Comparison of ENCODE assay signal across 8 cellular contexts in genomic region chr1:192559115-192560006, GRCh38. TPM values are rescaled to one million over a fixed set of nuclear protein-coding genes. Genes with fewer than 3 reads are reported as not detected.
DNase-seq lines count a peak whose midpoint lies in the region; ATAC-seq and TF ChIP-seq lines count a peak whose summit lies in the region.

No MANE protein-coding gene starts in this region.

- peaks cover 11% of the 10 kb centered on the region for H3K4me1 Mint-ChIP-seq in progenitor cell of endocrine pancreas (ENCODE audit: low read depth)
- no peaks in the 10 kb centered on the region for H3K4me1 Mint-ChIP-seq in WTC11

- H3K9me3 Mint-ChIP-seq in progenitor cell of endocrine pancreas (ENCODE audit: low read depth) (no peaks in the 10 kb centered on the region), WTC11 (no peaks in the 10 kb centered on the region)

- H3K36me3 ChIP-seq in body of pancreas (replicated peaks in 1 of 2; ENCODE audit: insufficient read depth in 1 of 2, low read depth in 2 of 2) = no peaks in the 10 kb centered on the region

- H3K27ac Mint-ChIP-seq in progenitor cell of endocrine pancreas (peak overlapping the region; percentile 10), WTC11 (no peak overlapping the region)

- no peak for TF ChIP-seq POLR2A in body of pancreas (IDR thresholded peaks at IDR 0.05)

- 57 to 66% methylated on average over 6 of the region's 6 CpGs for WGBS in body of pancreas, 2 donors

- H3K4me3 Mint-ChIP-seq in progenitor cell of endocrine pancreas (ENCODE audit: low read depth) (no peak overlapping the region), WTC11 (no peak overlapping the region)

- H3K27me3 ChIP-seq in body of pancreas = no peaks in the 10 kb centered on the region

- DNase-seq in AG08395 (ENCODE audit: low spot score) = peak; percentile 71
- no peak for DNase-seq in body of pancreas
- DNase-seq in progenitor cell of endocrine pancreas (ENCODE audit: low spot score, unreplicated experiment) = no peak
- DNase-seq in SKM-1 treated with dmso at 0.1 percent for 144 hours (lab: John Stamatoyannopoulos, UW; ENCODE audit: unreplicated experiment) = no peak
- no peak for DNase-seq in WTC11 (ENCODE audit: low spot score)
- no peak for DNase-seq in activated effector memory CD4-positive, alpha-beta T cell treated with anti-CD3 and anti-CD28 coated beads, Interleukin-2, amount 50 U/mL, for 16 hours

- H3K27me3 Mint-ChIP-seq in progenitor cell of endocrine pancreas (no peaks in the 10 kb centered on the region), WTC11 (ENCODE audit: low read depth) (no peaks in the 10 kb centered on the region)

- no peak overlapping the region for H3K4me3 ChIP-seq in body of pancreas

- peak overlapping the region in 1 of 4 donors; percentile 33 for H3K27ac ChIP-seq in body of pancreas

- intact Hi-C loops in body of pancreas (cut with DNase I) = no loop called here

- peak; percentile 82 for ATAC-seq in GM19351 (IDR thresholded peaks at IDR 0.05; ENCODE audit: unreplicated experiment)
- peak; percentile 62 for ATAC-seq in HG03520 (IDR thresholded peaks at IDR 0.05; ENCODE audit: unreplicated experiment)
- ATAC-seq in body of pancreas = peak; percentile 48
- no peak for ATAC-seq in WTC11

- H3K36me3 Mint-ChIP-seq in progenitor cell of endocrine pancreas (ENCODE audit: insufficient read depth) (no peaks in the 10 kb centered on the region), WTC11 (no peaks in the 10 kb centered on the region)

- no peaks in the 10 kb centered on the region for H3K9me3 ChIP-seq in body of pancreas

- TF ChIP-seq CTCF in body of pancreas (IDR thresholded peaks at IDR 0.05) = no peak
- no peak for TF ChIP-seq CTCF in progenitor cell of endocrine pancreas (IDR thresholded peaks at IDR 0.05; ENCODE audit: unreplicated experiment)
- no peak for TF ChIP-seq CTCF in WTC11 (IDR thresholded peaks at IDR 0.05)

- POLR2A ChIA-PET in WTC11 (lab: Charles Lee) = no interaction called here

- H3K4me1 ChIP-seq in body of pancreas = no peaks in the 10 kb centered on the region

- CTCF ChIA-PET in WTC11 (lab: Charles Lee) = no interaction called here

TF ChIP-seq in WTC11, 78 proteins besides CTCF, POLR2A, EP300 and RAD21 (continues in another document):
- TF ChIP-seq ELF4 (CRISPR knock-in tag; IDR thresholded peaks at IDR 0.05; ENCODE audit: low read depth) (no peak), ZNF219 (CRISPR knock-in tag; IDR thresholded peaks at IDR 0.05; ENCODE audit: borderline replicate concordance) (no peak), FOXP1 (CRISPR knock-in tag; IDR thresholded peaks at IDR 0.05; ENCODE audit: borderline replicate concordance) (no peak), HMGA2 (CRISPR knock-in tag; IDR thresholded peaks at IDR 0.05) (no peak), ATF3 (CRISPR knock-in tag; conservative IDR thresholded peaks at IDR 0.05) (no peak), JUN (CRISPR knock-in tag; IDR thresholded peaks at IDR 0.05) (no peak), ARID4B (CRISPR knock-in tag; IDR thresholded peaks at IDR 0.05; ENCODE audit: borderline replicate concordance) (no peak), ZBTB21 (CRISPR knock-in tag; IDR thresholded peaks at IDR 0.05; ENCODE audit: borderline replicate concordance) (no peak), IRF2 (CRISPR knock-in tag; IDR thresholded peaks at IDR 0.05; ENCODE audit: borderline replicate concordance, low read depth) (no peak), ZSCAN18 (CRISPR knock-in tag; IDR thresholded peaks at IDR 0.05) (no peak)
- TF ChIP-seq, protein P1, sequence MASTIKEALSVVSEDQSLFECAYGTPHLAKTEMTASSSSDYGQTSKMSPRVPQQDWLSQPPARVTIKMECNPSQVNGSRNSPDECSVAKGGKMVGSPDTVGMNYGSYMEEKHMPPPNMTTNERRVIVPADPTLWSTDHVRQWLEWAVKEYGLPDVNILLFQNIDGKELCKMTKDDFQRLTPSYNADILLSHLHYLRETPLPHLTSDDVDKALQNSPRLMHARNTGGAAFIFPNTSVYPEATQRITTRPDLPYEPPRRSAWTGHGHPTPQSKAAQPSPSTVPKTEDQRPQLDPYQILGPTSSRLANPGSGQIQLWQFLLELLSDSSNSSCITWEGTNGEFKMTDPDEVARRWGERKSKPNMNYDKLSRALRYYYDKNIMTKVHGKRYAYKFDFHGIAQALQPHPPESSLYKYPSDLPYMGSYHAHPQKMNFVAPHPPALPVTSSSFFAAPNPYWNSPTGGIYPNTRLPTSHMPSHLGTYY (CRISPR knock-in tag; IDR thresholded peaks at IDR 0.05) = no peak
- TF ChIP-seq, protein P2, sequence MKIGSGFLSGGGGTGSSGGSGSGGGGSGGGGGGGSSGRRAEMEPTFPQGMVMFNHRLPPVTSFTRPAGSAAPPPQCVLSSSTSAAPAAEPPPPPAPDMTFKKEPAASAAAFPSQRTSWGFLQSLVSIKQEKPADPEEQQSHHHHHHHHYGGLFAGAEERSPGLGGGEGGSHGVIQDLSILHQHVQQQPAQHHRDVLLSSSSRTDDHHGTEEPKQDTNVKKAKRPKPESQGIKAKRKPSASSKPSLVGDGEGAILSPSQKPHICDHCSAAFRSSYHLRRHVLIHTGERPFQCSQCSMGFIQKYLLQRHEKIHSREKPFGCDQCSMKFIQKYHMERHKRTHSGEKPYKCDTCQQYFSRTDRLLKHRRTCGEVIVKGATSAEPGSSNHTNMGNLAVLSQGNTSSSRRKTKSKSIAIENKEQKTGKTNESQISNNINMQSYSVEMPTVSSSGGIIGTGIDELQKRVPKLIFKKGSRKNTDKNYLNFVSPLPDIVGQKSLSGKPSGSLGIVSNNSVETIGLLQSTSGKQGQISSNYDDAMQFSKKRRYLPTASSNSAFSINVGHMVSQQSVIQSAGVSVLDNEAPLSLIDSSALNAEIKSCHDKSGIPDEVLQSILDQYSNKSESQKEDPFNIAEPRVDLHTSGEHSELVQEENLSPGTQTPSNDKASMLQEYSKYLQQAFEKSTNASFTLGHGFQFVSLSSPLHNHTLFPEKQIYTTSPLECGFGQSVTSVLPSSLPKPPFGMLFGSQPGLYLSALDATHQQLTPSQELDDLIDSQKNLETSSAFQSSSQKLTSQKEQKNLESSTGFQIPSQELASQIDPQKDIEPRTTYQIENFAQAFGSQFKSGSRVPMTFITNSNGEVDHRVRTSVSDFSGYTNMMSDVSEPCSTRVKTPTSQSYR (CRISPR knock-in tag; IDR thresholded peaks at IDR 0.05) = no peak
- TF ChIP-seq, protein P3, sequence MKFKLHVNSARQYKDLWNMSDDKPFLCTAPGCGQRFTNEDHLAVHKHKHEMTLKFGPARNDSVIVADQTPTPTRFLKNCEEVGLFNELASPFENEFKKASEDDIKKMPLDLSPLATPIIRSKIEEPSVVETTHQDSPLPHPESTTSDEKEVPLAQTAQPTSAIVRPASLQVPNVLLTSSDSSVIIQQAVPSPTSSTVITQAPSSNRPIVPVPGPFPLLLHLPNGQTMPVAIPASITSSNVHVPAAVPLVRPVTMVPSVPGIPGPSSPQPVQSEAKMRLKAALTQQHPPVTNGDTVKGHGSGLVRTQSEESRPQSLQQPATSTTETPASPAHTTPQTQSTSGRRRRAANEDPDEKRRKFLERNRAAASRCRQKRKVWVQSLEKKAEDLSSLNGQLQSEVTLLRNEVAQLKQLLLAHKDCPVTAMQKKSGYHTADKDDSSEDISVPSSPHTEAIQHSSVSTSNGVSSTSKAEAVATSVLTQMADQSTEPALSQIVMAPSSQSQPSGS (CRISPR knock-in tag; IDR thresholded peaks at IDR 0.05; ENCODE audit: borderline replicate concordance, low read depth) = no peak

RNA-seq across cellular contexts. Expression of gene RGS1, which starts 16.2 kb away (rescaled TPM):
- total RNA-seq in body of pancreas (10 to 100 TPM in 1 of 2 donors, under 1 TPM in 1; 0.99 to 10.4 TPM), progenitor cell of endocrine pancreas (0.26 and 0.42 TPM in 2 replicates), WTC11 (2021) (0.14 to 0.22 TPM in 2 of 3 replicates, not detected in the other)
